13 cellular contexts compared by ENCODE assay signal in the genomic region with DNA sequence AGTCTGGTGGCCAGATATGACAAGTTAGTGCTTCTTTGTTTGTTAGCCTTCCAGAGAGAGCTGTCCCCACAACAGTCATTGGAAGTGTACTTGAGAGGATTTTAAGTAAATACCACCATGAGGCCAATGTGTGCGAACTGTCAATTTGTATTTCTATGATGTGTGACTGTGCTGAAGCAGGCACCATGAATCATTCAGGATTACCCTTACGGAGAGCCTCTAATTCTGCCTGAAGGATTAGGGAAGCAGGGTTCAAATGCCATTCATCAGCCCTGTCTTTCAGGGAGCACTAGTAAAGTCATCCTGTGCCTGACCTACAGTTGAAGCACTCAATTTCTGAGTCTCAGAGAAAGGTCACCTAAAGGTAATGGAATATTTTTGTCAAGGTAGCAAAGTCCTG.
DNase-seq lines count a peak whose midpoint lies in the region; ATAC-seq lines count a peak whose summit lies in the region.
"Had no signal": no experiment of that assay in that cellular context is flagged by ENCODE, and none has a peak within 500 bp of the region (broad histone marks: within the 10 kb centered on the region; RNA-seq: fewer than 3 reads in every experiment).

No MANE protein-coding gene starts in this region.

- H3K27ac ChIP-seq in substantia nigra (ENCODE audit: low read depth, low read length, poor library complexity, severe bottlenecking), result no peak overlapping the region
- H3K27ac ChIP-seq: GM23248 had no signal

- ATAC-seq in esophagus mucosa (peak; percentile 52), GM21447 (IDR thresholded peaks at IDR 0.05; ENCODE audit: unreplicated experiment) (no peak)

- DNase-seq in DMS53 treated with DMSO at 0.1 percent for 48 hours (lab: John Stamatoyannopoulos, UW; ENCODE audit: unreplicated experiment), result peak; percentile 27
- peak; percentile 18 to 71 for DNase-seq in SHP77 (lab: John Stamatoyannopoulos, UW)
- no peak for DNase-seq in superior temporal gyrus (ENCODE audit: extremely low spot score)
- DNase-seq in substantia nigra (lab: John Stamatoyannopoulos, UW), result no peak
- DNase-seq: C1 segment of cervical spinal cord; CD4-positive, alpha-beta memory T cell; DMS 273 treated with DMSO at 0.1 percent for 48 hours; DND-41; GM23248; H7; HCEC 1CT had no signal

Comparison
In these comparisons a context has a peak if more than half of its experiments do, and no peak if none do; other contexts are left out.
1. DNase-seq: peak in DMS53 treated with DMSO at 0.1 percent for 48 hours (single experiment) and SHP77 (2 of 2); none in superior temporal gyrus (single experiment) and substantia nigra (0 of 49).